8 cellular contexts compared by ENCODE assay signal in genomic region chr13:73767191-73767741, GRCh38.
DNase-seq lines count a peak whose midpoint lies in the region; ATAC-seq and TF ChIP-seq lines count a peak whose summit lies in the region.

No MANE protein-coding gene starts in this region.

- no peak overlapping the region for H2AK5ac ChIP-seq in IMR-90 (ENCODE audit: low read depth, low read length)

- no peak overlapping the region for H2BK5ac ChIP-seq in IMR-90 (ENCODE audit: low read depth, low read length, poor library complexity, severe bottlenecking)

- peak overlapping the region; percentile 55; the same call in 1 of the 2 replicates for H3K4me2 ChIP-seq in IMR-90 (ENCODE audit: low read depth, low read length)
- H3K4me2 ChIP-seq in neural cell (ENCODE audit: low read length), result peak overlapping the region; percentile 37

- intact Hi-C loops in IMR-90 (cut with micrococcal nuclease) (loop anchor here (5.0 kb wide), 1 partner anchor 165 kb away; no protein-coding TSS in a partner anchor), colonic mucosa (cut with DNase I) (loop anchor here (10.0 kb wide), 1 partner anchor 368 kb away; the partner anchor contains the start of gene KLF12)

- H3K9ac ChIP-seq in IMR-90 (ENCODE audit: low read depth, low read length) (no peak overlapping the region), colonic mucosa (ENCODE audit: low read depth in 2 of 2, low read length in 2 of 2) (no peak overlapping the region), neural cell (ENCODE audit: low read length) (peak overlapping the region; percentile 48)

- peaks cover 9% of the 10 kb centered on the region for H3K9me1 ChIP-seq in IMR-90 (ENCODE audit: insufficient read depth, low read length)

- no peak overlapping the region for H3K23ac ChIP-seq in IMR-90 (ENCODE audit: low read depth, low read length)

- H3K4me1 ChIP-seq in IMR-90 (ENCODE audit: control insufficient read depth, insufficient read depth, low read length) (peaks cover 8% of the 10 kb centered on the region), colonic mucosa (peaks cover 4% of the 10 kb centered on the region)

- no peaks in the 10 kb centered on the region for H3K9me3 ChIP-seq in IMR-90 (ENCODE audit: control insufficient read depth, insufficient read depth, low read length)
- no peaks in the 10 kb centered on the region for H3K9me3 ChIP-seq in colonic mucosa
- H3K9me3 ChIP-seq in neural cell (ENCODE audit: low read length), result no peaks in the 10 kb centered on the region

- WGBS in IMR-90 (ENCODE audit: extremely low coverage in 2 of 2, insufficient read length in 1 of 2), 2 experiments, result no CpG with 5 or more reads among the region's 3 CpGs

- DNase-seq in IMR-90, result peak; percentile 70
- DNase-seq in colonic mucosa, result no peak
- no peak for DNase-seq in NCI-H2227 (lab: John Stamatoyannopoulos, UW; ENCODE audit: unreplicated experiment)
- DNase-seq in NCI-H446 treated with DMSO at 0.1 percent for 48 hours (lab: John Stamatoyannopoulos, UW), result no peak
- no peak for DNase-seq in cerebellar cortex (ENCODE audit: low spot score)
- DNase-seq in activated CD4-positive, alpha-beta T cell treated with anti-CD3 and anti-CD28 coated beads for 48 hours, result no peak

- dilution Hi-C loops in IMR-90 (cut with HindIII; ENCODE audit: low sequenced_read_pairs, unreplicated experiment), result no loop called here

- no peak overlapping the region for H2BK120ac ChIP-seq in IMR-90 (ENCODE audit: low read depth, low read length)

- no peak overlapping the region for H2BK15ac ChIP-seq in IMR-90 (ENCODE audit: low read depth, low read length)

- 0 out of 2 replicates have a peak overlapping the region, but pooled peaks have one; percentile 1 for H3K14ac ChIP-seq in IMR-90 (replicated peaks; ENCODE audit: low read depth, low read length)

- H3K36me3 ChIP-seq in IMR-90 (ENCODE audit: control insufficient read depth, insufficient read depth, low read length), result peaks cover 3% of the 10 kb centered on the region; the same call in 1 of the 2 replicates
- H3K36me3 ChIP-seq in colonic mucosa, result no peaks in the 10 kb centered on the region
- peaks cover 6% of the 10 kb centered on the region for H3K36me3 ChIP-seq in neural cell (ENCODE audit: insufficient read depth, low read length)

- no peak overlapping the region for H3K27ac ChIP-seq in IMR-90 (ENCODE audit: insufficient read depth, low read length)
- H3K27ac ChIP-seq in colonic mucosa, result peak overlapping the region; percentile 27
- peak overlapping the region; percentile 85 for H3K27ac ChIP-seq in neural cell (ENCODE audit: low read length)

- TF ChIP-seq RAD21 in IMR-90 (IDR thresholded peaks at IDR 0.05; ENCODE audit: low read length) (no peak), neural cell (conservative IDR thresholded peaks at IDR 0.05) (no peak)

- H4K91ac ChIP-seq in IMR-90 (ENCODE audit: insufficient read depth, low read depth, low read length), result no peak overlapping the region

- POLR2A ChIA-PET in IMR-90 (lab: Charles Lee; ENCODE audit: unreplicated experiment), result no interaction called here

- H3K4me3 ChIP-seq in IMR-90 (ENCODE audit: insufficient read depth, low read depth, low read length), result no peak overlapping the region
- no peak overlapping the region for H3K4me3 ChIP-seq in colonic mucosa
- H3K4me3 ChIP-seq in neural cell (ENCODE audit: low read length), result peak overlapping the region; percentile 52

- in situ Hi-C loops in IMR-90 (cut with MboI; ENCODE audit: low sequenced_read_pairs), result loop anchor here (25.0 kb wide), 1 partner anchor 1445 kb away; no protein-coding TSS in a partner anchor

- no peak overlapping the region for H2AK9ac ChIP-seq in IMR-90 (replicated peaks; ENCODE audit: low read depth, low read length, poor library complexity)

- H3K79me1 ChIP-seq in IMR-90 (ENCODE audit: low read depth in 1 of 2, low read length in 2 of 2), result peaks cover 7 to 29% of the 10 kb centered on the region in 2 experiments; a peak in 2 of 4 replicates

- no peak overlapping the region for H4K5ac ChIP-seq in IMR-90 (ENCODE audit: low read depth, low read length)

- H3K9me2 ChIP-seq in neural cell (ENCODE audit: insufficient read depth, low read length), result no peaks in the 10 kb centered on the region

- BruUV-seq in IMR-90 (replicated peaks; lab: Mats Ljungman, UMichigan), result no TSS peak

- no peaks in the 10 kb centered on the region for H3K79me2 ChIP-seq in neural cell (replicated peaks; ENCODE audit: insufficient read depth, low read length)

- H3F3A ChIP-seq in neural cell (ENCODE audit: insufficient read depth, low read length, poor library complexity, severe bottlenecking), result peaks cover 5% of the 10 kb centered on the region

- TF ChIP-seq EP300 in neural cell (conservative IDR thresholded peaks at IDR 0.05; ENCODE audit: poor library complexity, severe bottlenecking), result peak; percentile 95

- ATAC-seq in GM18907 (IDR thresholded peaks at IDR 0.05; ENCODE audit: unreplicated experiment) (peak; percentile 36), IMR-90 (ENCODE audit: low read depth) (peak; percentile 63)

- H4K8ac ChIP-seq in IMR-90 (ENCODE audit: low read depth in 2 of 2, low read length in 2 of 2), result no peak overlapping the region

- TF ChIP-seq POLR2A in IMR-90 (IDR thresholded peaks at IDR 0.05; ENCODE audit: low read depth, low read length), result no peak

- H2BK20ac ChIP-seq in IMR-90 (ENCODE audit: low read depth, low read length), result no peak overlapping the region; the same call in 1 of the 2 replicates

- H3K27me3 ChIP-seq in IMR-90 (ENCODE audit: control insufficient read depth, insufficient read depth, low read length) (no peaks in the 10 kb centered on the region), colonic mucosa (no peaks in the 10 kb centered on the region), neural cell (ENCODE audit: insufficient read depth, low read depth, low read length) (no peaks in the 10 kb centered on the region)

- H2AFZ ChIP-seq in IMR-90 (replicated peaks; ENCODE audit: low read length, poor library complexity), result no peak overlapping the region
- H2AFZ ChIP-seq in neural cell (ENCODE audit: low read depth, low read length), result no peak overlapping the region

- no peak overlapping the region for H3K4ac ChIP-seq in IMR-90 (ENCODE audit: low read depth, low read length)

- CTCF ChIA-PET in IMR-90 (lab: Yijun Ruan, JAX), result interaction anchor here (0.6 to 1.2 kb wide), 3 partner anchors 12 to 737 kb away, joined by 3 read pairs; no protein-coding TSS in a partner anchor

- no peak overlapping the region for H3K56ac ChIP-seq in IMR-90 (ENCODE audit: extremely low read depth, insufficient read depth, low read length)

- no peak overlapping the region; the same call in 1 of the 2 replicates for H3K18ac ChIP-seq in IMR-90 (ENCODE audit: low read depth, low read length)

- TF ChIP-seq CTCF in IMR-90 (conservative IDR thresholded peaks at IDR 0.05; ENCODE audit: low read depth, low read length), result no peak
- no peak for TF ChIP-seq CTCF in colonic mucosa (IDR thresholded peaks at IDR 0.05)
- no peak for TF ChIP-seq CTCF in neural cell (IDR thresholded peaks at IDR 0.05; ENCODE audit: poor library complexity, severe bottlenecking)

- peaks cover 5% of the 10 kb centered on the region; the same call in 1 of the 2 replicates for H4K20me1 ChIP-seq in IMR-90 (ENCODE audit: insufficient read depth, low read length)
- H4K20me1 ChIP-seq in neural cell (ENCODE audit: insufficient read depth), result no peaks in the 10 kb centered on the region

TF ChIP-seq in IMR-90, 13 proteins besides CTCF, POLR2A, EP300 and RAD21:
- TF ChIP-seq USF2 (IDR thresholded peaks at IDR 0.05; ENCODE audit: low read depth, low read length) (no peak), MAZ (IDR thresholded peaks at IDR 0.05; ENCODE audit: borderline replicate concordance, low read depth, low read length) (no peak), FOS (IDR thresholded peaks at IDR 0.05; ENCODE audit: low read depth, low read length) (peak; percentile 6; the same call in 1 of the 2 replicates), CEBPB (IDR thresholded peaks at IDR 0.05; ENCODE audit: low read depth, low read length) (0 out of 2 replicates have a peak, but pooled peaks have one; percentile 13)

TF ChIP-seq in neural cell, 6 proteins besides CTCF, POLR2A, EP300 and RAD21:
- TF ChIP-seq SMC3 (conservative IDR thresholded peaks at IDR 0.05; ENCODE audit: poor library complexity) (peak; percentile 30), EZH2 (IDR thresholded peaks at IDR 0.05; ENCODE audit: borderline replicate concordance, insufficient read depth, low read length, poor library complexity, severe bottlenecking) (no peak), REST (IDR thresholded peaks at IDR 0.05; ENCODE audit: borderline replicate concordance) (peak; percentile 92), TAF1 (IDR thresholded peaks at IDR 0.05; ENCODE audit: low read depth) (no peak), POLR2AphosphoS5 (IDR thresholded peaks at IDR 0.05) (peak; percentile 98), MXI1 (conservative IDR thresholded peaks at IDR 0.05; ENCODE audit: poor library complexity, severe bottlenecking) (peak; percentile 73)
TF ChIP-seq in neural cell: peak in this region for 4.
